8 cellular contexts compared by ENCODE assay signal in the genomic region with DNA sequence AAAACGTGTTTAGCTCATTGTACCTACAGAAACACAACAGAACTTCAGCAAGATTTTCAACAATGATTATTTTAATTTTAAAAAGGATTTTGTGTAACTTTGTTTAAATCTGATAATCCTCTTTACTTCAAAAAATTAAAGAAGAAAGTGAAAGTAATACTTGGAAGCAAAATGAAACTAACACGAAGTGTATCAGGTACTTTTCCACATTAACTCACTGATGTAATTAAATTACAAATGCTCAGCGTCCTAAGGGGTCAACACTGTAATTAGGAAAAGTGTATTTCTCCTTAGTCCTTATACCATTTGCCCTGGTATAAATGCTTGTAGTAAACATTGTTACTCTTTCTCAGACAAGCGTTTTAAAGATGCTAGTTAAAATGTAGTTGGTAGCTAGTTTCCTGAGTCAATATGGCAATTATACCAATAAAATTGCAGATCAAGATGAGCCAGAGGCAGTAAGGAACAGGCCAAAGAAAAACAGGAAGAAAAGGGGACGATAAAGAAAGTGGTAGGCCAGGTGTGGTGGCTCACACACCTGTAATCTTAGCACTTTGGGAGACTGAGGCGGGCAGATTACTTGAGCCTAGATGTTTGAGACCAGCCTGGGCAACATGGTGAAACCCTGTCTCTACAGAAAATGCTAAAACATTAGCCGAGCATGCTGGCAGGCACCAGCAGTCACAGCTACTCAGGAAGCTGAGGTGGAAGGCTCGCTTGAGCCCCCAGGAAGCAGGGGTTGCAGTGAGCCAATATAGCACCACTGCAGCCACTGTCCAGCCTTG.
DNase-seq lines count a peak whose midpoint lies in the region; ATAC-seq and TF ChIP-seq lines count a peak whose summit lies in the region.

No MANE protein-coding gene starts in this region.

- H3K27me3 ChIP-seq in left ventricle myocardium inferior (ENCODE audit: low read depth) (no peaks in the 10 kb centered on the region), ascending aorta (no peaks in the 10 kb centered on the region), muscle layer of colon (ENCODE audit: control insufficient read depth in 1 of 2, insufficient read depth in 2 of 2, low read length in 2 of 2) (no peaks in the 10 kb centered on the region)

- no peak for TF ChIP-seq CTCF in left ventricle myocardium inferior (IDR thresholded peaks at IDR 0.05; ENCODE audit: borderline replicate concordance)
- TF ChIP-seq CTCF in ascending aorta (IDR thresholded peaks at IDR 0.05): no peak

- no peaks in the 10 kb centered on the region for H3K9me3 ChIP-seq in left ventricle myocardium inferior (replicated peaks)
- no peaks in the 10 kb centered on the region for H3K9me3 ChIP-seq in ascending aorta
- no peaks in the 10 kb centered on the region for H3K9me3 ChIP-seq in muscle layer of colon (ENCODE audit: low read length)

- ATAC-seq in left ventricle myocardium superior (no peak), HG03342 (IDR thresholded peaks at IDR 0.05; ENCODE audit: unreplicated experiment) (peak; percentile 50)

- H3K4me3 ChIP-seq in left ventricle myocardium inferior (peak overlapping the region; percentile 56), ascending aorta (peak overlapping the region; percentile 27 to 36), muscle layer of colon (ENCODE audit: low read depth in 1 of 2, low read length in 2 of 2) (peak overlapping the region in 1 of 2 donors; percentile 2)

- H3K36me3 ChIP-seq in left ventricle myocardium inferior: no peaks in the 10 kb centered on the region
- H3K36me3 ChIP-seq in ascending aorta: no peaks in the 10 kb centered on the region
- no peaks in the 10 kb centered on the region for H3K36me3 ChIP-seq in muscle layer of colon (ENCODE audit: insufficient read depth, low read length)

- H3K9ac ChIP-seq in muscle layer of colon (ENCODE audit: low read length): peak overlapping the region; percentile 25

- H3K27ac ChIP-seq in left ventricle myocardium inferior (replicated peaks) (peak overlapping the region; percentile 70), ascending aorta (peak overlapping the region in 1 of 2 donors; percentile 12), muscle layer of colon (ENCODE audit: low read depth, low read length) (no peak overlapping the region)

- H3K4me1 ChIP-seq in left ventricle myocardium inferior: peaks cover 14% of the 10 kb centered on the region
- no peaks in the 10 kb centered on the region for H3K4me1 ChIP-seq in ascending aorta
- no peaks in the 10 kb centered on the region for H3K4me1 ChIP-seq in muscle layer of colon (ENCODE audit: insufficient read depth, low read length)

- intact Hi-C loops in left ventricle myocardium inferior (cut with micrococcal nuclease): no loop called here
- intact Hi-C loops in left ventricle myocardium superior (cut with micrococcal nuclease): no loop called here
- intact Hi-C loops in ascending aorta (cut with DNase I): no loop called here

- DNase-seq in left ventricle myocardium inferior: no peak
- no peak for DNase-seq in left ventricle myocardium superior
- DNase-seq in ascending aorta (ENCODE audit: low spot score in 2 of 2): no peak
- no peak for DNase-seq in retina
- no peak for DNase-seq in epidermal melanocyte (ENCODE audit: insufficient read length, low spot score)
- DNase-seq in GM19240 (ENCODE audit: insufficient read length, low spot score): no peak
